In genomic region chr9:5953743-5954707, GRCh38 we compare ENCODE assay signal across 14 cellular contexts.
DNase-seq lines count a peak whose midpoint lies in the region; ATAC-seq and TF ChIP-seq lines count a peak whose summit lies in the region.
"Had no signal": no experiment of that assay in that cellular context is flagged by ENCODE, and none has a peak within 500 bp of the region (broad histone marks: within the 10 kb centered on the region; RNA-seq: fewer than 3 reads in every experiment).

No MANE protein-coding gene starts in this region.

- H3K4me2 ChIP-seq in IMR-90 (ENCODE audit: low read depth, low read length) = peak overlapping the region; percentile 45; the same call in 1 of the 2 replicates

- no peak overlapping the region for H3K18ac ChIP-seq in IMR-90 (ENCODE audit: low read depth, low read length)

- in situ Hi-C loops in IMR-90 (cut with MboI; ENCODE audit: low sequenced_read_pairs) = no loop called here

- intact Hi-C loops in IMR-90 (cut with micrococcal nuclease) = no loop called here
- intact Hi-C loops in Right ventricle myocardium inferior (cut with DNase I) = no loop called here

- H2BK20ac ChIP-seq in IMR-90 (ENCODE audit: low read depth, low read length) = no peak overlapping the region

- H3K4me1 ChIP-seq in IMR-90 (ENCODE audit: control insufficient read depth, insufficient read depth, low read length) = 0 out of 2 replicates have a peak, but pooled peaks cover 1% of the 10 kb centered on the region

- H2AK5ac ChIP-seq in IMR-90 (ENCODE audit: low read depth, low read length) = no peak overlapping the region

- H2BK5ac ChIP-seq in IMR-90 (ENCODE audit: low read depth, low read length, poor library complexity, severe bottlenecking) = no peak overlapping the region

- no peaks in the 10 kb centered on the region for H3K27me3 ChIP-seq in IMR-90 (ENCODE audit: control insufficient read depth, insufficient read depth, low read length)
- H3K27me3 ChIP-seq: tibial nerve had no signal

- no peak for TF ChIP-seq CTCF in IMR-90 (conservative IDR thresholded peaks at IDR 0.05; ENCODE audit: low read depth, low read length)
- no peak for TF ChIP-seq CTCF in VCaP (conservative IDR thresholded peaks at IDR 0.05)

- H3K36me3 ChIP-seq in IMR-90 (ENCODE audit: control insufficient read depth, insufficient read depth, low read length) = peaks cover 3% of the 10 kb centered on the region; the same call in 1 of the 2 replicates

- no peak overlapping the region for H4K8ac ChIP-seq in IMR-90 (ENCODE audit: low read depth in 2 of 2, low read length in 2 of 2)

- 71% methylated on average over 1 of the region's 9 CpGs; no CpG with 5 or more reads in 1 of the 2 experiments for WGBS in IMR-90 (ENCODE audit: extremely low coverage in 2 of 2, insufficient read length in 1 of 2), 2 experiments

- no peak overlapping the region for H3K56ac ChIP-seq in IMR-90 (ENCODE audit: extremely low read depth, insufficient read depth, low read length)

- H3K4ac ChIP-seq in IMR-90 (ENCODE audit: low read depth, low read length) = no peak overlapping the region

- no peaks in the 10 kb centered on the region for H3K9me3 ChIP-seq in IMR-90 (ENCODE audit: control insufficient read depth, insufficient read depth, low read length)
- H3K9me3 ChIP-seq: tibial nerve had no signal

- H3K9ac ChIP-seq in IMR-90 (ENCODE audit: low read depth, low read length) = no peak overlapping the region

- H3K4me3 ChIP-seq in IMR-90 (ENCODE audit: insufficient read depth, low read depth, low read length) = no peak overlapping the region
- H3K4me3 ChIP-seq: tibial nerve had no signal

- no peak for TF ChIP-seq POLR2A in IMR-90 (IDR thresholded peaks at IDR 0.05; ENCODE audit: low read depth, low read length)

- DNase-seq in DMS53 (lab: John Stamatoyannopoulos, UW) = peak; percentile 65
- DNase-seq in IMR-90 = peak; percentile 25
- DNase-seq in kidney glomerular epithelial cell (lab: John Stamatoyannopoulos, UW) = peak; percentile 61
- DNase-seq in DMS153 (lab: John Stamatoyannopoulos, UW) = no peak
- no peak for DNase-seq in inferior parietal cortex (ENCODE audit: extremely low spot score)
- no peak for DNase-seq in cerebellar nuclear complex (lab: John Stamatoyannopoulos, UW)
- no peak for DNase-seq in Right ventricle myocardium inferior (ENCODE audit: missing footprints)
- DNase-seq: activated CD4-positive, alpha-beta memory T cell treated with anti-CD3 and anti-CD28 coated beads for 36 hours; AML-193; effector CD4-positive, alpha-beta T cell; NCI-H1092; NCI-H510A treated with DMSO at 0.1 percent for 48 hours had no signal

- H3K79me1 ChIP-seq in IMR-90 (ENCODE audit: low read depth in 1 of 2, low read length in 2 of 2) = peaks cover 7 to 8% of the 10 kb centered on the region in 2 experiments; a peak in 2 of 4 replicates

- POLR2A ChIA-PET in IMR-90 (lab: Charles Lee; ENCODE audit: unreplicated experiment) = no interaction called here

- no peak overlapping the region for H2AK9ac ChIP-seq in IMR-90 (replicated peaks; ENCODE audit: low read depth, low read length, poor library complexity)

- no TSS peak for BruUV-seq in IMR-90 (replicated peaks; lab: Mats Ljungman, UMichigan)

- TF ChIP-seq RAD21 in IMR-90 (IDR thresholded peaks at IDR 0.05; ENCODE audit: low read length) = no peak

- H3K27ac ChIP-seq in IMR-90 (ENCODE audit: insufficient read depth, low read length) (no peak overlapping the region), VCaP (peak overlapping the region; percentile 71)
- H3K27ac ChIP-seq: tibial nerve had no signal

- no peak overlapping the region for H4K5ac ChIP-seq in IMR-90 (ENCODE audit: low read depth, low read length)

- no peak overlapping the region for H4K91ac ChIP-seq in IMR-90 (ENCODE audit: insufficient read depth, low read depth, low read length)

- H3K14ac ChIP-seq in IMR-90 (replicated peaks; ENCODE audit: low read depth, low read length) = no peak overlapping the region

- H2AFZ ChIP-seq in IMR-90 (replicated peaks; ENCODE audit: low read length, poor library complexity) = no peak overlapping the region

- ATAC-seq in IMR-90 (ENCODE audit: low read depth) (no peak), Right ventricle myocardium inferior (no peak)

- dilution Hi-C loops in IMR-90 (cut with HindIII; ENCODE audit: low sequenced_read_pairs, unreplicated experiment) = no loop called here

- H2BK15ac ChIP-seq in IMR-90 (ENCODE audit: low read depth, low read length) = no peak overlapping the region

- no peak overlapping the region for H2BK120ac ChIP-seq in IMR-90 (ENCODE audit: low read depth, low read length)

- CTCF ChIA-PET in IMR-90 (lab: Yijun Ruan, JAX) = no interaction called here

- H3K9me1 ChIP-seq in IMR-90 (ENCODE audit: insufficient read depth, low read length) = no peaks in the 10 kb centered on the region

- peaks cover 2% of the 10 kb centered on the region; the same call in 1 of the 2 replicates for H4K20me1 ChIP-seq in IMR-90 (ENCODE audit: insufficient read depth, low read length)

- H3K23ac ChIP-seq in IMR-90 (ENCODE audit: low read depth, low read length) = no peak overlapping the region

TF ChIP-seq in IMR-90, 13 proteins besides CTCF, POLR2A, EP300 and RAD21:
- TF ChIP-seq SMC3 (IDR thresholded peaks at IDR 0.05; ENCODE audit: low read depth, low read length) (no peak), MAZ (IDR thresholded peaks at IDR 0.05; ENCODE audit: borderline replicate concordance, low read depth, low read length) (no peak), NFE2L2 (IDR thresholded peaks at IDR 0.05; ENCODE audit: low read depth, low read length) (no peak), MXI1 (IDR thresholded peaks at IDR 0.05; ENCODE audit: borderline replicate concordance, low read depth, low read length) (no peak), BHLHE40 (IDR thresholded peaks at IDR 0.05; ENCODE audit: low read depth, low read length) (no peak), CHD1 (IDR thresholded peaks at IDR 0.05; ENCODE audit: low read depth, low read length) (no peak), CEBPB (IDR thresholded peaks at IDR 0.05; ENCODE audit: low read depth, low read length) (no peak), ELK1 (IDR thresholded peaks at IDR 0.05; ENCODE audit: borderline replicate concordance, low read depth, low read length) (no peak), MAFK (IDR thresholded peaks at IDR 0.05; ENCODE audit: low read depth, low read length) (no peak), RCOR1 (IDR thresholded peaks at IDR 0.05; ENCODE audit: insufficient replicate concordance, low read length) (no peak), USF2 (IDR thresholded peaks at IDR 0.05; ENCODE audit: low read depth, low read length) (no peak), FOS (IDR thresholded peaks at IDR 0.05; ENCODE audit: low read depth, low read length) (no peak)

Comparison
In these comparisons a context has a peak if more than half of its experiments do, and no peak if none do; other contexts are left out.
1. DNase-seq: peak in DMS53 (single experiment), IMR-90 (single experiment) and kidney glomerular epithelial cell (single experiment); none in DMS153 (single experiment), inferior parietal cortex (single experiment), cerebellar nuclear complex (0 of 2) and Right ventricle myocardium inferior (single experiment).